In the genomic region with DNA sequence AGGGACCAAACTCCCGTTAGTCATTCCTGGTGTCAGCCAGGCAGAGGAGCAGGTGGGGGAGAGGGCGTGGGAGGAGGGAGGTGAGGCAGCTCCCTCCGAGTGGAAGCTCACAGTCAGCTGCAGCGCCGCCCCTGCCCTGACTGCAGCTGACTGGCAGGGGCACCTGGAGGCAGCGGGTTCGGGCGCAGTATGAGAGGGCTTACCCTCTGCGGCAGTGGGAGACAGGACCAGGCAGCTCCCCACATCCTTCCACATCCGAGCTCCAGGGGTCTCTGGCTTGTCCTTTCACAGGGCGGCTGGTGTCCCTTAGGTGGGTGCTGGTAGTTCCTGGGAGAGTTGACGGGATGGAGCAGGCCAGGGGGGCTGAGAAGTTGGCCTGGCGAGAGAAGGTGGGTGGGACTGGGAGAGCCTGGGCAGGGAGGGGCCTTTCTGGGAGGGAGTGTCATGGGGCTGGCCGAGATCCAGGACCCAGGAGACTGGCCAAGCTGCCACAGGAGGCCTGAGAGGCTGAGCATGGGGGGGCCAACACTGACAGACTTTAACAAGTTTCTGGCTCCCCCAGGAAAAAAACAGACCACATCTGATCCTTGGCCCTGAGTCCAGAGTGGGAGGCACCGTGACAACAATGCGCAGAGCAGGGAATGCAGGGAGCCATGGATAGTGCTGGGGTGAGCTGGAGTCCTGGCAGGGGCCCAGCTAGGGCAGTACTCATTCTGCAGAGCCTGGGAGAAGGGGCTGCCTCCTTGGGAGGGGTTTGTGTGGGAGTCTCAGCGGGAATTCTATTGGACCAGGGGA, we compare ENCODE assay signal across 8 cellular contexts.
DNase-seq lines count a peak whose midpoint lies in the region; ATAC-seq and TF ChIP-seq lines count a peak whose summit lies in the region.

No MANE protein-coding gene starts in this region.

- TF ChIP-seq POLR2A in erythroblast (IDR thresholded peaks at IDR 0.05; ENCODE audit: low read length), result no peak

- TF ChIP-seq CTCF in RWPE1 (conservative IDR thresholded peaks at IDR 0.05; ENCODE audit: low read depth), result no peak

- ATAC-seq in HG02678 (IDR thresholded peaks at IDR 0.05; ENCODE audit: unreplicated experiment), result no peak

- H3K27ac ChIP-seq in RWPE1, result peak overlapping the region; percentile 63

- POLR2A ChIA-PET in RWPE1 (lab: Yijun Ruan, JAX; ENCODE audit: low non-redundant PET), result no interaction called here

- DNase-seq in COLO668 (lab: John Stamatoyannopoulos, UW; ENCODE audit: unreplicated experiment) (peak; percentile 16), RWPE1 (ENCODE audit: low spot score) (peak; percentile 27), erythroblast (lab: John Stamatoyannopoulos, UW) (peak; percentile 72 to 77), nucleus accumbens (lab: John Stamatoyannopoulos, UW) (peak in 40 of 56 donors; percentile 12 to 86 (median 48)), SW 1271 (lab: John Stamatoyannopoulos, UW) (no peak), middle frontal gyrus (ENCODE audit: extremely low spot score, low spot score) (no peak)
- no peak for DNase-seq in activated CD4-positive, CD25-positive, alpha-beta regulatory T cell treated with anti-CD3 and anti-CD28 coated beads, Interleukin-2, amount 50 U/mL, for 72 hours

- CTCF ChIA-PET in RWPE1 (lab: Yijun Ruan, JAX), result interaction anchor here (1.2 kb wide), 1 partner anchor 8 kb away, joined by 7 read pairs; no protein-coding TSS in a partner anchor

Comparison
In these comparisons a context has a peak if more than half of its experiments do, and no peak if none do; other contexts are left out.
1. DNase-seq: peak in COLO668 (single experiment), RWPE1 (single experiment), erythroblast (2 of 2) and nucleus accumbens (40 of 56); none in activated CD4-positive, CD25-positive, alpha-beta regulatory T cell treated with anti-CD3 and anti-CD28 coated beads, Interleukin-2, amount 50 U/mL, for 72 hours (single experiment), SW 1271 (0 of 2) and middle frontal gyrus (single experiment).